Comparison of ENCODE assay signal across 17 cellular contexts in the genomic region with DNA sequence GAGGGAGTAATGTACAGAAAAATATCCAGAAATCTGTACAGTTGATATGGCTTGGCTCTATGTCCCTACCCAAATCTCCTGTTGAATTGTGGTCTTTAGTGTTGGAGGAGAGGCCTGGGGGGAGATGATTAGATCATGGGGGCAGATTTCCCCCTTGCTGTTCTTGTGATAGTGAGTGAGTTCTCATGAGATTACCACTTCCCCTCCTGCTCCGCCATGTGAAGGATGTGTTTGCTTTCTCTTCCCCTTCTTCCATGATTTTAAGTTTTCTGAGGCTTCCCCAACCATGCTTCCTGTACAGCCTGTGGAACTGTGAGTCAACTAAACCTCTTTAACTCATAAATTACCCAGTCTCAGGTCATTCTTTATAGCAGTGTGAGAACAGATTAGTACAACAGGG. TPM values are rescaled to one million over a fixed set of nuclear protein-coding genes. Genes with fewer than 3 reads are reported as not detected.
"Had no signal": no experiment of that assay in that cellular context is flagged by ENCODE, and none has a peak within 500 bp of the region (broad histone marks: within the 10 kb centered on the region; RNA-seq: fewer than 3 reads in every experiment).

No MANE protein-coding gene starts in this region.

RNA-seq across cellular contexts. Expression of a gene that starts 29.0 kb away (rescaled TPM):
- total RNA-seq: activated B cell treated with CpG ODN at 0.5 μM for 24 hours; activated CD8-positive, alpha-beta T cell treated with anti-CD3 and anti-CD28 coated beads for 36 hours; activated T-cell treated with anti-CD3 and anti-CD28 coated beads, Interleukin-2, amount 50 U/mL, for 4 hours; activated T-helper 17 cell treated with anti-CD3 and anti-CD28 coated beads, Interleukin-2, amount 50 U/mL, for 72 hours; astrocyte; bronchial epithelial cell; cardiac septum; dermis blood vessel endothelial cell; esophagus squamous epithelium; fibroblast of lung; fibroblast of villous mesenchyme; heart right ventricle; T-helper 17 cell had no signal
- polyA plus RNA-seq: fibroblast of lung, heart right ventricle had no signal

RNA-seq across cellular contexts. Expression of a gene that starts 52.2 kb away (rescaled TPM):
- total RNA-seq: activated B cell treated with CpG ODN at 0.5 μM for 24 hours; activated CD8-positive, alpha-beta T cell treated with anti-CD3 and anti-CD28 coated beads for 36 hours; activated T-cell treated with anti-CD3 and anti-CD28 coated beads, Interleukin-2, amount 50 U/mL, for 4 hours; activated T-helper 17 cell treated with anti-CD3 and anti-CD28 coated beads, Interleukin-2, amount 50 U/mL, for 72 hours; astrocyte; bronchial epithelial cell; cardiac septum; cerebellum; dermis blood vessel endothelial cell; fibroblast of lung; fibroblast of villous mesenchyme; gastroesophageal sphincter; glomerular endothelial cell; heart right ventricle; T-helper 17 cell had no signal
- polyA plus RNA-seq: adipose tissue, fibroblast of lung, heart right ventricle had no signal
